ENCODE assay signal across 18 cellular contexts in genomic region chr2:208648368-208648767, GRCh38.
DNase-seq lines count a peak whose midpoint lies in the region; ATAC-seq and TF ChIP-seq lines count a peak whose summit lies in the region.
"Had no signal": no experiment of that assay in that cellular context is flagged by ENCODE, and none has a peak within 500 bp of the region (broad histone marks: within the 10 kb centered on the region; RNA-seq: fewer than 3 reads in every experiment).

No MANE protein-coding gene starts in this region.

- DNase-seq in NCI-H2171 treated with DMSO at 0.1 percent for 48 hours (lab: John Stamatoyannopoulos, UW) = peak; percentile 32
- no peak for DNase-seq in NCI-H2171 (lab: John Stamatoyannopoulos, UW)
- peak; percentile 82 for DNase-seq in kidney tubule cell (ENCODE audit: low spot score)
- no peak for DNase-seq in NCI-H345 treated with DMSO at 0.1 percent for 48 hours (lab: John Stamatoyannopoulos, UW; ENCODE audit: unreplicated experiment)
- DNase-seq in foreskin melanocyte = no peak
- DNase-seq in GM23338 (ENCODE audit: low spot score) = no peak
- DNase-seq: 8988T, HCEC 1CT, KG1, NCI-H1048, NCI-H146, NCI-H446 treated with DMSO at 0.1 percent for 48 hours, Peyer's patch, SHP77 had no signal

- H3K36me3 ChIP-seq in GM23338 (ENCODE audit: insufficient read depth) = no peaks in the 10 kb centered on the region
- H3K36me3 ChIP-seq: BLaER1 treated with 17β-estradiol and CSF1 and Interleukin-3, amounts not matched to agents 10 nM and 100 nM; Peyer's patch had no signal

- H3K4me3 ChIP-seq in GM23338 = no peak overlapping the region
- H3K4me3 ChIP-seq: BLaER1 treated with 17β-estradiol and CSF1 and Interleukin-3, amounts not matched to agents 10 nM and 100 nM; Peyer's patch had no signal

- H3K36me3 Mint-ChIP-seq in GM23338 (ENCODE audit: low read depth) = no peaks in the 10 kb centered on the region

- peak; percentile 45 for ATAC-seq in HG03135 (IDR thresholded peaks at IDR 0.05; ENCODE audit: unreplicated experiment)
- no peak for ATAC-seq in GM23338
- ATAC-seq in activated CD4-positive, CD25-positive, alpha-beta regulatory T cell treated with anti-CD3 and anti-CD28 coated beads, Interleukin-2, amount 50 U/mL, for 24 hours = no peak
- ATAC-seq: SK-N-SH treated with all-trans-retinoic acid at 6 μM for 48 hours had no signal

- H3K79me2 ChIP-seq in GM23338 (replicated peaks; ENCODE audit: insufficient read depth) = no peaks in the 10 kb centered on the region

- no peaks in the 10 kb centered on the region for H3K9me2 ChIP-seq in GM23338 (ENCODE audit: insufficient read depth)

- H3K27ac Mint-ChIP-seq in GM23338 = no peak overlapping the region

- H2AFZ ChIP-seq in GM23338 = no peak overlapping the region

- H3F3A ChIP-seq in GM23338 (replicated peaks; ENCODE audit: low read depth) = no peaks in the 10 kb centered on the region

- no peaks in the 10 kb centered on the region for H4K20me1 ChIP-seq in GM23338 (replicated peaks; ENCODE audit: insufficient read depth)
- H4K20me1 ChIP-seq: BLaER1 treated with 17β-estradiol and CSF1 and Interleukin-3, amounts not matched to agents 10 nM and 100 nM had no signal

- H3K27ac ChIP-seq in GM23338 (ENCODE audit: low read depth) = no peak overlapping the region
- H3K27ac ChIP-seq: BLaER1 treated with 17β-estradiol and CSF1 and Interleukin-3, amounts not matched to agents 10 nM and 100 nM; Peyer's patch had no signal

- H3K9me3 Mint-ChIP-seq in GM23338 = no peaks in the 10 kb centered on the region

- no peak overlapping the region for H3K4me2 ChIP-seq in GM23338
- H3K4me2 ChIP-seq: BLaER1 treated with 17β-estradiol and CSF1 and Interleukin-3, amounts not matched to agents 10 nM and 100 nM had no signal

- no peaks in the 10 kb centered on the region for H3K4me1 ChIP-seq in GM23338 (ENCODE audit: insufficient read depth)
- H3K4me1 ChIP-seq: Peyer's patch had no signal

- no peak overlapping the region for H3K4me3 Mint-ChIP-seq in GM23338

- TF ChIP-seq CTCF in GM23338 (conservative IDR thresholded peaks at IDR 0.05; ENCODE audit: low read depth in 2 of 2) = no peak

- H3K27me3 ChIP-seq in GM23338 (ENCODE audit: insufficient read depth) = no peaks in the 10 kb centered on the region
- H3K27me3 ChIP-seq: BLaER1 treated with 17β-estradiol and CSF1 and Interleukin-3, amounts not matched to agents 10 nM and 100 nM; Peyer's patch had no signal

- H3K27me3 Mint-ChIP-seq in GM23338 (ENCODE audit: insufficient read depth, low read depth, poor library complexity) = no peaks in the 10 kb centered on the region

- H3K4me1 Mint-ChIP-seq in GM23338 = no peaks in the 10 kb centered on the region

TF ChIP-seq in GM23338, 12 proteins besides CTCF, POLR2A, EP300 and RAD21:
- TF ChIP-seq ZNF114 (CRISPR knock-in tag; IDR thresholded peaks at IDR 0.05) = no peak
- no peak for TF ChIP-seq EZH2 (IDR thresholded peaks at IDR 0.05; ENCODE audit: low read depth, unreplicated experiment)
- TF ChIP-seq NANOG (IDR thresholded peaks at IDR 0.05; ENCODE audit: borderline replicate concordance) = no peak
- no peak for TF ChIP-seq ZNF331 (CRISPR knock-in tag; IDR thresholded peaks at IDR 0.05; ENCODE audit: low read depth)

Comparison
In these comparisons a context has a peak if more than half of its experiments do, and no peak if none do; other contexts are left out.
1. DNase-seq: peak in NCI-H2171 treated with DMSO at 0.1 percent for 48 hours (single experiment) and kidney tubule cell (single experiment); none in NCI-H2171 (single experiment), NCI-H345 treated with DMSO at 0.1 percent for 48 hours (single experiment), foreskin melanocyte (single experiment) and GM23338 (single experiment).